Comparison of ENCODE assay signal across 15 cellular contexts in genomic region chr12:122411537-122411936, GRCh38. TPM values are rescaled to one million over a fixed set of nuclear protein-coding genes. Genes with fewer than 3 reads are reported as not detected.
DNase-seq lines count a peak whose midpoint lies in the region; ATAC-seq and TF ChIP-seq lines count a peak whose summit lies in the region.
"Had no signal": no experiment of that assay in that cellular context is flagged by ENCODE, and none has a peak within 500 bp of the region (broad histone marks: within the 10 kb centered on the region; RNA-seq: fewer than 3 reads in every experiment).

No MANE protein-coding gene starts in this region.

- peak overlapping the region in 2 of 3 donors; percentile 25 to 91 for H3K27ac Mint-ChIP-seq in CD4-positive, CD25-positive, alpha-beta regulatory T cell
- no peak overlapping the region for H3K27ac Mint-ChIP-seq in central memory CD8-positive, alpha-beta T cell (ENCODE audit: low read depth)
- H3K27ac Mint-ChIP-seq: CD8-positive, alpha-beta T cell had no signal

- 96% methylated on average over 3 of the region's 3 CpGs for WGBS in sigmoid colon, 2 donors

- TF ChIP-seq CTCF in HEK293 (tag by site-specific recombination; IDR thresholded peaks at IDR 0.05), result no peak
- TF ChIP-seq CTCF in sigmoid colon (IDR thresholded peaks at IDR 0.05), result no peak
- no peak for TF ChIP-seq CTCF in WERI-Rb-1 (IDR thresholded peaks at IDR 0.05; ENCODE audit: low read depth, low read length)

- POLR2A ChIA-PET in HEK293 (lab: Yijun Ruan, JAX), result no interaction called here

- CTCF ChIA-PET in HEK293 (lab: Yijun Ruan, JAX), result no interaction called here

- H3K36me3 Mint-ChIP-seq in CD4-positive, CD25-positive, alpha-beta regulatory T cell, result no peaks in the 10 kb centered on the region
- H3K36me3 Mint-ChIP-seq in central memory CD8-positive, alpha-beta T cell (ENCODE audit: insufficient read depth), result peaks cover 2% of the 10 kb centered on the region
- H3K36me3 Mint-ChIP-seq: CD8-positive, alpha-beta T cell had no signal

- H3K27me3 ChIP-seq in CD4-positive, CD25-positive, alpha-beta regulatory T cell (ENCODE audit: control insufficient read depth, insufficient read depth, low read length), result no peaks in the 10 kb centered on the region
- H3K27me3 ChIP-seq in sigmoid colon (no peaks in the 10 kb centered on the region), WERI-Rb-1 (ENCODE audit: insufficient read depth, low read depth, severe bottlenecking) (no peaks in the 10 kb centered on the region)
- H3K27me3 ChIP-seq: adrenal gland, SJSA1 had no signal

- H3K9me3 ChIP-seq in CD4-positive, CD25-positive, alpha-beta regulatory T cell (ENCODE audit: control insufficient read depth in 2 of 2, low read length in 2 of 2), result no peaks in the 10 kb centered on the region
- H3K9me3 ChIP-seq in HEK293 (ENCODE audit: control insufficient read depth, insufficient read depth, low read depth, low read length) (no peaks in the 10 kb centered on the region), sigmoid colon (no peaks in the 10 kb centered on the region), WERI-Rb-1 (ENCODE audit: severe bottlenecking) (no peaks in the 10 kb centered on the region)
- H3K9me3 ChIP-seq: adrenal gland had no signal

- H3K36me3 ChIP-seq in CD4-positive, CD25-positive, alpha-beta regulatory T cell (ENCODE audit: control insufficient read depth, insufficient read depth, low read length), result peaks cover 5% of the 10 kb centered on the region
- H3K36me3 ChIP-seq in HEK293 (ENCODE audit: control insufficient read depth in 2 of 2, insufficient read depth in 1 of 2, low read length in 2 of 2) (no peaks in the 10 kb centered on the region; a peak in 1 of 3 replicates), sigmoid colon (peaks cover 0 to 8% (median 0%) of the 10 kb centered on the region in 4 donors), WERI-Rb-1 (no peaks in the 10 kb centered on the region)
- H3K36me3 ChIP-seq: adrenal gland had no signal

- H3K4me1 Mint-ChIP-seq in CD4-positive, CD25-positive, alpha-beta regulatory T cell, result peaks cover 24 to 50% (median 40%) of the 10 kb centered on the region in 4 donors
- peaks cover 26% of the 10 kb centered on the region for H3K4me1 Mint-ChIP-seq in central memory CD8-positive, alpha-beta T cell

- intact Hi-C loops in sigmoid colon (cut with DNase I), result no loop called here

- H3K4me3 Mint-ChIP-seq in CD4-positive, CD25-positive, alpha-beta regulatory T cell, result peak overlapping the region in 3 of 4 donors; percentile 22 to 78 (median 57)
- peak overlapping the region; percentile 49 for H3K4me3 Mint-ChIP-seq in central memory CD8-positive, alpha-beta T cell
- H3K4me3 Mint-ChIP-seq: CD8-positive, alpha-beta T cell had no signal

- TF ChIP-seq POLR2A in sigmoid colon (IDR thresholded peaks at IDR 0.05), result no peak

- no peaks in the 10 kb centered on the region for H3K27me3 Mint-ChIP-seq in CD4-positive, CD25-positive, alpha-beta regulatory T cell
- no peaks in the 10 kb centered on the region for H3K27me3 Mint-ChIP-seq in central memory CD8-positive, alpha-beta T cell

- no peak for TF ChIP-seq EP300 in sigmoid colon (IDR thresholded peaks at IDR 0.05)

- peaks cover 29% of the 10 kb centered on the region for H3K4me1 ChIP-seq in CD4-positive, CD25-positive, alpha-beta regulatory T cell (ENCODE audit: control insufficient read depth, insufficient read depth, low read length, poor library complexity, severe bottlenecking)
- peaks cover 16% of the 10 kb centered on the region for H3K4me1 ChIP-seq in HEK293 (ENCODE audit: control insufficient read depth, insufficient read depth, low read length)
- H3K4me1 ChIP-seq in sigmoid colon, result peaks cover 0 to 72% (median 58%) of the 10 kb centered on the region in 4 donors

- no peak for DNase-seq in CD4-positive, CD25-positive, alpha-beta regulatory T cell
- DNase-seq in central memory CD8-positive, alpha-beta T cell (ENCODE audit: low spot score in 2 of 2), result no peak
- peak; percentile 79 for DNase-seq in sigmoid colon
- no peak for DNase-seq in WERI-Rb-1
- DNase-seq in hepatic stellate cell (ENCODE audit: low spot score), result no peak
- DNase-seq: adrenal gland; CD8-positive, alpha-beta T cell; KBM-7; NCI-H1105 treated with DMSO at 0.1 percent for 48 hours; NCI-H2227 treated with DMSO at 0.1 percent for 48 hours; stimulated activated CD4-positive, alpha-beta T cell treated with anti-CD3 and anti-CD28 coated beads, Interleukin-4, amount 100 ng/mL, for 4 hours had no signal

- no peak overlapping the region for H3K4me3 ChIP-seq in CD4-positive, CD25-positive, alpha-beta regulatory T cell (ENCODE audit: low read depth, low read length)
- H3K4me3 ChIP-seq in HEK293 (ENCODE audit: low read depth, low read length), result no peak overlapping the region
- no peak overlapping the region for H3K4me3 ChIP-seq in sigmoid colon
- no peak overlapping the region for H3K4me3 ChIP-seq in WERI-Rb-1 (ENCODE audit: low read depth, low read length)
- H3K4me3 ChIP-seq: adrenal gland, lung, SJSA1 had no signal

- H3K9me3 Mint-ChIP-seq in CD4-positive, CD25-positive, alpha-beta regulatory T cell, result no peaks in the 10 kb centered on the region
- no peaks in the 10 kb centered on the region for H3K9me3 Mint-ChIP-seq in central memory CD8-positive, alpha-beta T cell
- H3K9me3 Mint-ChIP-seq: CD8-positive, alpha-beta T cell had no signal

- H3K27ac ChIP-seq in CD4-positive, CD25-positive, alpha-beta regulatory T cell (ENCODE audit: insufficient read depth, low read length, poor library complexity, severe bottlenecking), result peak overlapping the region; percentile 72
- H3K27ac ChIP-seq in HEK293 (ENCODE audit: extremely low read depth, low read depth, low read length) (no peak overlapping the region), sigmoid colon (peak overlapping the region; percentile 4 to 99 (median 78)), WERI-Rb-1 (no peak overlapping the region)
- H3K27ac ChIP-seq: SJSA1 had no signal

- ATAC-seq in CD4-positive, CD25-positive, alpha-beta regulatory T cell (ENCODE audit: low read depth in 2 of 2), result no peak
- no peak for ATAC-seq in central memory CD8-positive, alpha-beta T cell (replicated peaks; ENCODE audit: extremely low read depth, poor library complexity, severe bottlenecking)
- no peak for ATAC-seq in HG03571 (IDR thresholded peaks at IDR 0.05; ENCODE audit: unreplicated experiment)
- ATAC-seq: CD8-positive, alpha-beta T cell had no signal

TF ChIP-seq in HEK293, 187 proteins besides CTCF, POLR2A, EP300 and RAD21:
- TF ChIP-seq ZNF146 (tag by site-specific recombination; IDR thresholded peaks at IDR 0.05) (peak; percentile 72), ZIC2 (tag by site-specific recombination; IDR thresholded peaks at IDR 0.05) (no peak)

RNA-seq across cellular contexts. Expression of gene CLIP1, which starts 10.9 kb away (rescaled TPM):
- 99.8 TPM for total RNA-seq in CD4-positive, CD25-positive, alpha-beta regulatory T cell
- 10 to 100 TPM; 17.1 to 19.2 (median 18.3) TPM for polyA plus RNA-seq in CD4-positive, CD25-positive, alpha-beta regulatory T cell
- total RNA-seq in sigmoid colon, result 100 to 1,000 TPM; 159 to 257 (median 196) TPM
- 10 to 100 TPM; 16.8 to 20.1 (median 19.5) TPM for polyA plus RNA-seq in sigmoid colon

Comparison
In these comparisons a context has a peak if more than half of its experiments do, and no peak if none do; other contexts are left out.
1. H3K27ac ChIP-seq: peak in CD4-positive, CD25-positive, alpha-beta regulatory T cell (single experiment) and sigmoid colon (4 of 4); none in HEK293 (single experiment) and WERI-Rb-1 (single experiment).